In genomic region chr1:201363455-201363854, GRCh38 we compare ENCODE assay signal across 18 cellular contexts. TPM values are rescaled to one million over a fixed set of nuclear protein-coding genes. Genes with fewer than 3 reads are reported as not detected.
"Had no signal": no experiment of that assay in that cellular context is flagged by ENCODE, and none has a peak within 500 bp of the region (broad histone marks: within the 10 kb centered on the region; RNA-seq: fewer than 3 reads in every experiment).

No MANE protein-coding gene starts in this region.

- H3K36me3 ChIP-seq: ascending aorta, breast epithelium had no signal

- H2AFZ ChIP-seq: parathyroid adenoma had no signal

- H3K27me3 Mint-ChIP-seq: activated CD4-positive, alpha-beta T cell treated with anti-CD3 and anti-CD28 coated beads, Interleukin-2, amount 10 ng/mL, durations not matched to agents 24 days and 14 days had no signal

- H3K4me1 Mint-ChIP-seq: activated CD4-positive, alpha-beta T cell treated with anti-CD3 and anti-CD28 coated beads, Interleukin-2, amount 10 ng/mL, durations not matched to agents 24 days and 14 days; activated naive CD4-positive, alpha-beta T cell treated with anti-CD3 and anti-CD28 coated beads, Interleukin-2, amount 10 ng/mL, durations not matched to agents 7 days and 5 days; activated naive CD8-positive, alpha-beta T cell treated with anti-CD3 and anti-CD28 coated beads, Interleukin-2, amount 50 U/mL, for 24 hours; naive thymus-derived CD4-positive, alpha-beta T cell had no signal

- H3K79me2 ChIP-seq: parathyroid adenoma had no signal

- ATAC-seq: activated CD8-positive, alpha-beta T cell treated with anti-CD3 and anti-CD28 coated beads for 36 hours; activated naive CD8-positive, alpha-beta T cell treated with anti-CD3 and anti-CD28 coated beads, Interleukin-2, amount 50 U/mL, for 24 hours; naive thymus-derived CD4-positive, alpha-beta T cell had no signal

- H3K27me3 ChIP-seq: ascending aorta, breast epithelium had no signal

- H3K27ac ChIP-seq: ascending aorta, breast epithelium, epithelial cell of prostate, parathyroid adenoma had no signal

- DNase-seq: activated CD4-positive, alpha-beta T cell treated with anti-CD3 and anti-CD28 coated beads, Interleukin-2, amount 10 ng/mL, durations not matched to agents 24 days and 14 days; activated CD8-positive, alpha-beta T cell treated with anti-CD3 and anti-CD28 coated beads for 36 hours; activated naive CD4-positive, alpha-beta T cell treated with anti-CD3 and anti-CD28 coated beads, Interleukin-2, amount 10 ng/mL, durations not matched to agents 7 days and 5 days; activated naive CD8-positive, alpha-beta T cell treated with anti-CD3 and anti-CD28 coated beads, Interleukin-2, amount 50 U/mL, for 24 hours; activated T-cell treated with anti-CD3 and anti-CD28 coated beads, Interleukin-2, amount 50 U/mL, for 1 hour; effector memory CD4-positive, alpha-beta T cell; foreskin fibroblast; mesendoderm; naive thymus-derived CD4-positive, alpha-beta T cell; stimulated activated naive CD4-positive, alpha-beta T cell; T-helper 1 cell had no signal

- H3K4me3 Mint-ChIP-seq: activated CD4-positive, alpha-beta T cell treated with anti-CD3 and anti-CD28 coated beads, Interleukin-2, amount 10 ng/mL, durations not matched to agents 24 days and 14 days; activated CD8-positive, alpha-beta T cell treated with anti-CD3 and anti-CD28 coated beads for 36 hours; activated naive CD4-positive, alpha-beta T cell treated with anti-CD3 and anti-CD28 coated beads, Interleukin-2, amount 10 ng/mL, durations not matched to agents 7 days and 5 days; activated naive CD8-positive, alpha-beta T cell treated with anti-CD3 and anti-CD28 coated beads, Interleukin-2, amount 50 U/mL, for 24 hours; dendritic cell treated with granulocyte-macrophage colony-stimulating factor and Interleukin-4, amounts not matched to agents 40 ng/mL and 50 ng/mL, for 4 days; naive thymus-derived CD4-positive, alpha-beta T cell had no signal

- H3K9me3 ChIP-seq: ascending aorta, breast epithelium had no signal

- H3K36me3 Mint-ChIP-seq: activated naive CD4-positive, alpha-beta T cell treated with anti-CD3 and anti-CD28 coated beads, Interleukin-2, amount 10 ng/mL, durations not matched to agents 7 days and 5 days; naive thymus-derived CD4-positive, alpha-beta T cell had no signal

- H3K9ac ChIP-seq: parathyroid adenoma had no signal

- H3K27ac Mint-ChIP-seq: activated CD4-positive, alpha-beta T cell treated with anti-CD3 and anti-CD28 coated beads, Interleukin-2, amount 10 ng/mL, durations not matched to agents 24 days and 14 days; activated CD8-positive, alpha-beta T cell treated with anti-CD3 and anti-CD28 coated beads for 36 hours; activated naive CD4-positive, alpha-beta T cell treated with anti-CD3 and anti-CD28 coated beads, Interleukin-2, amount 10 ng/mL, durations not matched to agents 7 days and 5 days; activated naive CD8-positive, alpha-beta T cell treated with anti-CD3 and anti-CD28 coated beads, Interleukin-2, amount 50 U/mL, for 24 hours; activated T-helper 2 cell treated with anti-CD3 and anti-CD28 coated beads, Interferon-gamma antibody, Interleukin-2, Interleukin-4, amounts not matched to agents 10 μg/mL and 5 μg/mL and 100 μg/mL, durations not matched to agents 14 hours and 24 hours and 36 hours; dendritic cell treated with granulocyte-macrophage colony-stimulating factor and Interleukin-4, amounts not matched to agents 40 ng/mL and 50 ng/mL, for 4 days; naive thymus-derived CD4-positive, alpha-beta T cell had no signal

- H3K4me3 ChIP-seq: ascending aorta, breast epithelium had no signal

- H3K9me3 Mint-ChIP-seq: activated CD4-positive, alpha-beta T cell treated with anti-CD3 and anti-CD28 coated beads, Interleukin-2, amount 10 ng/mL, durations not matched to agents 24 days and 14 days; activated CD8-positive, alpha-beta T cell treated with anti-CD3 and anti-CD28 coated beads for 36 hours; activated naive CD4-positive, alpha-beta T cell treated with anti-CD3 and anti-CD28 coated beads, Interleukin-2, amount 10 ng/mL, durations not matched to agents 7 days and 5 days; activated naive CD8-positive, alpha-beta T cell treated with anti-CD3 and anti-CD28 coated beads, Interleukin-2, amount 50 U/mL, for 24 hours; activated T-helper 2 cell treated with anti-CD3 and anti-CD28 coated beads, Interferon-gamma antibody, Interleukin-2, Interleukin-4, amounts not matched to agents 10 μg/mL and 5 μg/mL and 100 μg/mL, durations not matched to agents 14 hours and 24 hours and 36 hours; dendritic cell treated with granulocyte-macrophage colony-stimulating factor and Interleukin-4, amounts not matched to agents 40 ng/mL and 50 ng/mL, for 4 days; naive thymus-derived CD4-positive, alpha-beta T cell had no signal

- H3K4me1 ChIP-seq: ascending aorta, breast epithelium, parathyroid adenoma had no signal

RNA-seq across cellular contexts. Expression of gene TNNT2, which starts 14.0 kb away (rescaled TPM):
- total RNA-seq: activated CD4-positive, alpha-beta T cell treated with anti-CD3 and anti-CD28 coated beads, Interleukin-2, amount 10 ng/mL, durations not matched to agents 24 days and 14 days; activated CD8-positive, alpha-beta T cell treated with anti-CD3 and anti-CD28 coated beads for 36 hours; activated T-helper 2 cell treated with anti-CD3 and anti-CD28 coated beads, Interferon-gamma antibody, Interleukin-2, Interleukin-4, amounts not matched to agents 10 μg/mL and 5 μg/mL and 100 μg/mL, durations not matched to agents 14 hours and 24 hours and 36 hours; ascending aorta; cerebellum; naive thymus-derived CD4-positive, alpha-beta T cell had no signal

RNA-seq across cellular contexts. Expression of gene LAD1, which starts 35.7 kb away (rescaled TPM):
- total RNA-seq: activated CD4-positive, alpha-beta T cell treated with anti-CD3 and anti-CD28 coated beads, Interleukin-2, amount 10 ng/mL, durations not matched to agents 24 days and 14 days; activated CD8-positive, alpha-beta T cell treated with anti-CD3 and anti-CD28 coated beads for 36 hours; activated T-helper 2 cell treated with anti-CD3 and anti-CD28 coated beads, Interferon-gamma antibody, Interleukin-2, Interleukin-4, amounts not matched to agents 10 μg/mL and 5 μg/mL and 100 μg/mL, durations not matched to agents 14 hours and 24 hours and 36 hours; cerebellum had no signal

RNA-seq across cellular contexts. Expression of gene TNNI1, which starts 58.1 kb away (rescaled TPM):
- total RNA-seq: activated CD4-positive, alpha-beta T cell treated with anti-CD3 and anti-CD28 coated beads, Interleukin-2, amount 10 ng/mL, durations not matched to agents 24 days and 14 days; activated CD8-positive, alpha-beta T cell treated with anti-CD3 and anti-CD28 coated beads for 36 hours; activated T-helper 2 cell treated with anti-CD3 and anti-CD28 coated beads, Interferon-gamma antibody, Interleukin-2, Interleukin-4, amounts not matched to agents 10 μg/mL and 5 μg/mL and 100 μg/mL, durations not matched to agents 14 hours and 24 hours and 36 hours; ascending aorta; naive thymus-derived CD4-positive, alpha-beta T cell had no signal
